In genomic region chr7:46871516-46871915, GRCh38 we compare ENCODE assay signal across 21 cellular contexts.
"Had no signal": no experiment of that assay in that cellular context is flagged by ENCODE, and none has a peak within 500 bp of the region (broad histone marks: within the 10 kb centered on the region; RNA-seq: fewer than 3 reads in every experiment).

No MANE protein-coding gene starts in this region.

- H2AFZ ChIP-seq: neural progenitor cell had no signal

- H3K4me2 ChIP-seq: neural progenitor cell had no signal

- H3K27me3 ChIP-seq: brain microvascular endothelial cell, neural progenitor cell, suprapubic skin, transverse colon had no signal

- H3K9ac ChIP-seq: neural progenitor cell had no signal

- H3K4me1 ChIP-seq: neural progenitor cell, prostate gland, suprapubic skin, transverse colon had no signal

- DNase-seq: activated CD4-positive, alpha-beta memory T cell treated with anti-CD3 and anti-CD28 coated beads, Interleukin-2, amount 10 ng/mL, durations not matched to agents 7 days and 5 days; activated CD4-positive, alpha-beta T cell treated with anti-CD3 and anti-CD28 coated beads for 36 hours; activated naive CD4-positive, alpha-beta T cell; activated naive CD8-positive, alpha-beta T cell treated with anti-CD3 and anti-CD28 coated beads, Interleukin-2, amount 10 ng/mL, durations not matched to agents 7 days and 5 days; activated T-cell treated with anti-CD3 and anti-CD28 coated beads, Interleukin-2, amount 50 U/mL, for 1 hour; anterior cingulate cortex; brain microvascular endothelial cell; central memory CD4-positive, alpha-beta T cell; endodermal cell; kidney; naive thymus-derived CD4-positive, alpha-beta T cell; right cardiac atrium; stimulated activated naive CD8-positive, alpha-beta T cell treated with anti-CD3 and anti-CD28 coated beads, Interleukin-15, amount 100 ng/mL, for 72 hours; transverse colon had no signal

- H3K9me3 ChIP-seq: prostate gland, suprapubic skin, transverse colon had no signal

- H3K4me3 ChIP-seq: neural progenitor cell, prostate gland, skin epidermis, suprapubic skin, transverse colon had no signal

- H3K27ac ChIP-seq: brain microvascular endothelial cell, epithelial cell of prostate, neural progenitor cell, prostate gland, skin epidermis, suprapubic skin, transverse colon had no signal

- H3K36me3 ChIP-seq: brain microvascular endothelial cell, neural progenitor cell, prostate gland, suprapubic skin, transverse colon had no signal

- ATAC-seq: activated CD4-positive, alpha-beta T cell treated with anti-CD3 and anti-CD28 coated beads for 36 hours; activated T-helper 17 cell treated with anti-CD3 and anti-CD28 coated beads, Interleukin-2, amount 50 U/mL, for 72 hours; left lobe of liver; naive thymus-derived CD4-positive, alpha-beta T cell; right cardiac atrium; stimulated activated naive CD8-positive, alpha-beta T cell treated with anti-CD3 and anti-CD28 coated beads, Interleukin-15, amount 100 ng/mL, for 72 hours had no signal
